ENCODE assay signal across 8 cellular contexts in genomic region chr4:184250795-184251679, GRCh38. TPM values are rescaled to one million over a fixed set of nuclear protein-coding genes. Genes with fewer than 3 reads are reported as not detected.
DNase-seq lines count a peak whose midpoint lies in the region; ATAC-seq and TF ChIP-seq lines count a peak whose summit lies in the region.

No MANE protein-coding gene starts in this region.

- H3K36me3 ChIP-seq in neural cell (ENCODE audit: insufficient read depth, low read length): no peaks in the 10 kb centered on the region

- H4K20me1 ChIP-seq in neural cell (ENCODE audit: insufficient read depth): no peaks in the 10 kb centered on the region

- ATAC-seq in GM21737 (IDR thresholded peaks at IDR 0.05; ENCODE audit: unreplicated experiment): peak; percentile 57
- ATAC-seq in esophagus mucosa: peak; percentile 57
- ATAC-seq in HG03095 (IDR thresholded peaks at IDR 0.05; ENCODE audit: unreplicated experiment): no peak
- no peak for ATAC-seq in HG03097 (IDR thresholded peaks at IDR 0.05; ENCODE audit: low FRiP score, unreplicated experiment)

- no peak overlapping the region for H3K4me3 ChIP-seq in neural cell (ENCODE audit: low read length)

- peak; percentile 61 for TF ChIP-seq RAD21 in neural cell (conservative IDR thresholded peaks at IDR 0.05)

- TF ChIP-seq CTCF in neural cell (IDR thresholded peaks at IDR 0.05; ENCODE audit: poor library complexity, severe bottlenecking): peak; percentile 67

- TF ChIP-seq EP300 in neural cell (conservative IDR thresholded peaks at IDR 0.05; ENCODE audit: poor library complexity, severe bottlenecking): no peak

- H3K27me3 ChIP-seq in neural cell (ENCODE audit: insufficient read depth, low read depth, low read length): no peaks in the 10 kb centered on the region

- DNase-seq in EH (ENCODE audit: low read depth) (peak; percentile 59), NCI-H1105 treated with DMSO at 0.1 percent for 48 hours (lab: John Stamatoyannopoulos, UW) (peak; percentile 24), SW480 (ENCODE audit: low spot score) (peak; percentile 59)

- H3K9ac ChIP-seq in neural cell (ENCODE audit: low read length): no peak overlapping the region

- H3K27ac ChIP-seq in neural cell (ENCODE audit: low read length): no peak overlapping the region

- H3F3A ChIP-seq in neural cell (ENCODE audit: insufficient read depth, low read length, poor library complexity, severe bottlenecking): no peaks in the 10 kb centered on the region

- no peaks in the 10 kb centered on the region for H3K79me2 ChIP-seq in neural cell (replicated peaks; ENCODE audit: insufficient read depth, low read length)

- no peaks in the 10 kb centered on the region for H3K9me2 ChIP-seq in neural cell (ENCODE audit: insufficient read depth, low read length)

- no peaks in the 10 kb centered on the region for H3K9me3 ChIP-seq in neural cell (ENCODE audit: low read length)

- H2AFZ ChIP-seq in neural cell (ENCODE audit: low read depth, low read length): no peak overlapping the region

- no peak overlapping the region for H3K4me2 ChIP-seq in neural cell (ENCODE audit: low read length)

TF ChIP-seq in neural cell, 6 proteins besides CTCF, POLR2A, EP300 and RAD21:
- TF ChIP-seq TAF1 (IDR thresholded peaks at IDR 0.05; ENCODE audit: low read depth): no peak
- TF ChIP-seq SMC3 (conservative IDR thresholded peaks at IDR 0.05; ENCODE audit: poor library complexity): peak; percentile 69

RNA-seq across cellular contexts. Expression of gene ENPP6, which starts 33.4 kb away (rescaled TPM):
- not detected for total RNA-seq in esophagus mucosa
- polyA plus RNA-seq in neural cell: not detected in 2 replicates
- not detected in 2 replicates for polyA minus RNA-seq in neural cell

Comparison
In these comparisons a context has a peak if more than half of its experiments do, and no peak if none do; other contexts are left out.
1. ATAC-seq: peak in GM21737 (single experiment) and esophagus mucosa (single experiment); none in HG03095 (single experiment) and HG03097 (single experiment).
2. Peak in every context shown above with its lines, with median percentiles within 50 percentile points of each other: DNase-seq.